Comparison of ENCODE assay signal across 8 cellular contexts in the genomic region with DNA sequence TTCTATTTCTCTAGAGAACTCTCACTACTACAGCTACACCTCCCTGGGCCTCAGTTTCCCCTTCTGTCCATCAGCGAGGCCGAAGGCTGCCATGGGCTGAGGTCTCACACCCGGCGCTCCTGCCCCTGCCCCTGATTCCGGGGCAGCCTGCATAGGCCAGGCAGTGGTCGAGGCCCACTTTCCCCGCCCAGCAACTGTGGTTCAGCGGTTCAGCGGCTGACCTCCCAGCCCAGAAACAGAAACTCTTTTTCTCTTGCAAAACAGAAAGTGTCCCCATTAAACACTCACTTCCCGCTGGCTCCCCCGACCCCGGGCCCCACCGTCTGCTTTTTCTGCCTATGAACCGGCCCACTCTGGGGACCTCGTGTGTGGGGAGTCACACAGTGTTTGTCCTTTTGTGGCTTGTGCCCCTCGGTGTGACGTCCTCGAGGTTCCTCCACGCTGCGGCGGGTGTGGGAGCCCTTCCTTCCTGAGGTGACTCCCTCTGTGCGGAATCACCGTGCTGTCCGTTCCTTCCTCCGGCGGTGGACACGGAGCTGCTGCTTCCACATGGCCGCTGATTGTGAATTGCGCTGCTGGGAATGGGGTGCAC. TPM values are rescaled to one million over a fixed set of nuclear protein-coding genes. Genes with fewer than 3 reads are reported as not detected.
DNase-seq lines count a peak whose midpoint lies in the region; TF ChIP-seq lines count a peak whose summit lies in the region.

No MANE protein-coding gene starts in this region.

- H3K4me1 ChIP-seq in hepatocyte (ENCODE audit: insufficient read depth): no peaks in the 10 kb centered on the region
- H3K4me1 ChIP-seq in OCI-LY7 (ENCODE audit: insufficient read depth, low read length, poor library complexity, severe bottlenecking): no peaks in the 10 kb centered on the region

- H3K4me2 ChIP-seq in hepatocyte: no peak overlapping the region
- no peak overlapping the region for H3K4me2 ChIP-seq in OCI-LY7 (ENCODE audit: low read length)

- no peaks in the 10 kb centered on the region for H3K9me2 ChIP-seq in hepatocyte (replicated peaks; ENCODE audit: insufficient read depth)
- no peaks in the 10 kb centered on the region for H3K9me2 ChIP-seq in OCI-LY7 (ENCODE audit: insufficient read depth, low read length)

- no peak overlapping the region for H3K4me3 ChIP-seq in H7 (ENCODE audit: insufficient read depth, low read depth, low read length)
- H3K4me3 ChIP-seq in hepatocyte: no peak overlapping the region
- no peak overlapping the region for H3K4me3 ChIP-seq in OCI-LY7 (ENCODE audit: low read depth, low read length, poor library complexity, severe bottlenecking)

- WGBS in hepatocyte (ENCODE audit: low lambda C conversion rate, missing lambda C conversion rate): 83% methylated on average over 29 of the region's 29 CpGs

- CTCF ChIA-PET in OCI-LY7 (lab: Charles Lee; ENCODE audit: unreplicated experiment): no interaction called here

- peaks cover 13% of the 10 kb centered on the region for H3K27me3 ChIP-seq in H7 (ENCODE audit: control insufficient read depth, insufficient read depth, low read length)
- peaks cover 7% of the 10 kb centered on the region for H3K27me3 ChIP-seq in hepatocyte

- H4K20me1 ChIP-seq in hepatocyte (ENCODE audit: insufficient read depth, poor library complexity, severe bottlenecking) (no peaks in the 10 kb centered on the region), OCI-LY7 (ENCODE audit: insufficient read depth, low read length) (no peaks in the 10 kb centered on the region)

- intact Hi-C loops in OCI-LY7 (cut with micrococcal nuclease; ENCODE audit: unreplicated experiment): no loop called here

- H3K27ac ChIP-seq in hepatocyte (no peak overlapping the region), OCI-LY7 (ENCODE audit: low read depth, low read length, poor library complexity, severe bottlenecking) (no peak overlapping the region)

- no TSS peak for BruUV-seq in OCI-LY7 (replicated peaks; lab: Mats Ljungman, UMichigan)

- POLR2A ChIA-PET in OCI-LY7 (lab: Charles Lee): no interaction called here

- DNase-seq in CD1c-positive myeloid dendritic cell (ENCODE audit: extremely low spot score) (peak; percentile 86), H7 (peak; percentile 76), hepatocyte (ENCODE audit: low spot score) (peak; percentile 24), NCI-H69 (lab: John Stamatoyannopoulos, UW) (no peak), DMS114 treated with DMSO at 0.1 percent for 48 hours (lab: John Stamatoyannopoulos, UW; ENCODE audit: unreplicated experiment) (no peak), OCI-LY7 (ENCODE audit: low spot score) (no peak)
- peak; percentile 84 for DNase-seq in activated CD8-positive, alpha-beta memory T cell treated with anti-CD3 and anti-CD28 coated beads for 24 hours
- peak; percentile 28 to 58 for DNase-seq in stimulated activated CD8-positive, alpha-beta memory T cell treated with anti-CD3 and anti-CD28 coated beads, Interleukin-4, amount 100 ng/mL, for 4 hours (ENCODE audit: low read depth in 2 of 2, low spot score in 1 of 2)

- no peak overlapping the region for H2AFZ ChIP-seq in hepatocyte
- no peak overlapping the region for H2AFZ ChIP-seq in OCI-LY7 (ENCODE audit: low read length)

- H3K9me3 ChIP-seq in hepatocyte (ENCODE audit: low read depth) (no peaks in the 10 kb centered on the region), OCI-LY7 (ENCODE audit: low read length) (no peaks in the 10 kb centered on the region)

- H3K79me2 ChIP-seq in hepatocyte (no peaks in the 10 kb centered on the region), OCI-LY7 (ENCODE audit: insufficient read depth, low read depth, low read length) (no peaks in the 10 kb centered on the region)

- no peaks in the 10 kb centered on the region for H3K36me3 ChIP-seq in H7 (replicated peaks; ENCODE audit: control insufficient read depth, insufficient read depth, low read length)
- H3K36me3 ChIP-seq in hepatocyte (replicated peaks; ENCODE audit: insufficient read depth, low read depth): no peaks in the 10 kb centered on the region
- H3K36me3 ChIP-seq in OCI-LY7 (ENCODE audit: insufficient read depth, low read length): no peaks in the 10 kb centered on the region

- TF ChIP-seq CTCF in hepatocyte (IDR thresholded peaks at IDR 0.05; ENCODE audit: poor library complexity) (no peak), OCI-LY7 (conservative IDR thresholded peaks at IDR 0.05; ENCODE audit: low read length) (no peak)

RNA-seq across cellular contexts. Expression of a gene that starts 16.0 kb away (rescaled TPM):
- total RNA-seq in H7 (2014; rRNA removed; shearing (Covaris generic)): 1.0 and 2.8 TPM in 2 replicates
- not detected in 2 replicates for total RNA-seq in hepatocyte
- 0.44 and 0.84 TPM in 2 replicates for polyA plus RNA-seq in hepatocyte
- total RNA-seq in OCI-LY7 (2014; rRNA removed; shearing (Covaris generic)): not detected in 2 replicates
- total RNA-seq in OCI-LY7 (2022): not detected in 2 replicates

RNA-seq across cellular contexts. Expression of a gene that starts 26.8 kb away (rescaled TPM):
- not detected in 2 replicates for total RNA-seq in H7 (2014; rRNA removed; shearing (Covaris generic))
- total RNA-seq in hepatocyte (not detected in 2 replicates), OCI-LY7 (2022) (not detected in 2 replicates)
- not detected in 2 replicates for polyA plus RNA-seq in hepatocyte
- not detected in 2 replicates for total RNA-seq in OCI-LY7 (2014; rRNA removed; shearing (Covaris generic))

RNA-seq across cellular contexts. Expression of a gene that starts 33.7 kb away (rescaled TPM):
- total RNA-seq in H7 (2014; rRNA removed; shearing (Covaris generic)): 0.41 TPM in 1 of 2 replicates, not detected in the other
- 6.8 and 9.3 TPM in 2 replicates for total RNA-seq in hepatocyte
- polyA plus RNA-seq in hepatocyte: 8.7 and 10.2 TPM in 2 replicates
- not detected in 2 replicates for total RNA-seq in OCI-LY7 (2014; rRNA removed; shearing (Covaris generic))
- 0.50 and 0.84 TPM in 2 replicates for total RNA-seq in OCI-LY7 (2022)

Comparison
In these comparisons a context has a peak if more than half of its experiments do, and no peak if none do; other contexts are left out.
1. DNase-seq: peak in CD1c-positive myeloid dendritic cell (single experiment), H7 (single experiment), activated CD8-positive, alpha-beta memory T cell treated with anti-CD3 and anti-CD28 coated beads for 24 hours (single experiment), hepatocyte (single experiment) and stimulated activated CD8-positive, alpha-beta memory T cell treated with anti-CD3 and anti-CD28 coated beads, Interleukin-4, amount 100 ng/mL, for 4 hours (2 of 2); none in NCI-H69 (single experiment), DMS114 treated with DMSO at 0.1 percent for 48 hours (single experiment) and OCI-LY7 (single experiment).